In genomic region chr5:74648835-74649286, GRCh38 we compare ENCODE assay signal across 8 cellular contexts. TPM values are rescaled to one million over a fixed set of nuclear protein-coding genes. Genes with fewer than 3 reads are reported as not detected.
DNase-seq lines count a peak whose midpoint lies in the region; FAIRE-seq and TF ChIP-seq lines count a peak whose summit lies in the region.

No MANE protein-coding gene starts in this region.

- intact Hi-C loops in activated CD4-positive, alpha-beta T cell treated with anti-CD3 and anti-CD28 coated beads, Interleukin-2, amount 10 ng/mL, durations not matched to agents 24 days and 14 days (cut with micrococcal nuclease): loop anchor here (1.0 to 10.0 kb wide), 7 partner anchors 254 to 1147 kb away; partner anchors contain the start of genes ANKRA2 and UTP15

- H3K36me3 Mint-ChIP-seq in activated CD4-positive, alpha-beta T cell treated with anti-CD3 and anti-CD28 coated beads, Interleukin-2, amount 10 ng/mL, durations not matched to agents 24 days and 14 days (ENCODE audit: low read depth): no peaks in the 10 kb centered on the region
- no peaks in the 10 kb centered on the region for H3K36me3 Mint-ChIP-seq in nephron progenitor cell (ENCODE audit: low read depth)

- H3K27ac Mint-ChIP-seq in activated CD4-positive, alpha-beta T cell treated with anti-CD3 and anti-CD28 coated beads, Interleukin-2, amount 10 ng/mL, durations not matched to agents 24 days and 14 days: no peak overlapping the region
- no peak overlapping the region for H3K27ac Mint-ChIP-seq in nephron progenitor cell

- no peaks in the 10 kb centered on the region for H3K9me3 Mint-ChIP-seq in activated CD4-positive, alpha-beta T cell treated with anti-CD3 and anti-CD28 coated beads, Interleukin-2, amount 10 ng/mL, durations not matched to agents 24 days and 14 days
- H3K9me3 Mint-ChIP-seq in nephron progenitor cell: no peaks in the 10 kb centered on the region

- peak; percentile 76 for TF ChIP-seq CTCF in nephron progenitor cell (IDR thresholded peaks at IDR 0.05)

- H3K27me3 Mint-ChIP-seq in activated CD4-positive, alpha-beta T cell treated with anti-CD3 and anti-CD28 coated beads, Interleukin-2, amount 10 ng/mL, durations not matched to agents 24 days and 14 days: peaks cover 35% of the 10 kb centered on the region
- peaks cover 7% of the 10 kb centered on the region for H3K27me3 Mint-ChIP-seq in nephron progenitor cell (ENCODE audit: low read depth, poor library complexity)

- peak; percentile 90 for FAIRE-seq in TTC549 (lab: Jason Lieb, UNC)
- no peak for FAIRE-seq in HTR-8/SVneo (lab: Jason Lieb, UNC)

- H3K4me3 Mint-ChIP-seq in activated CD4-positive, alpha-beta T cell treated with anti-CD3 and anti-CD28 coated beads, Interleukin-2, amount 10 ng/mL, durations not matched to agents 24 days and 14 days: no peak overlapping the region
- peak overlapping the region; percentile 48 for H3K4me3 Mint-ChIP-seq in nephron progenitor cell

- H3K4me1 Mint-ChIP-seq in activated CD4-positive, alpha-beta T cell treated with anti-CD3 and anti-CD28 coated beads, Interleukin-2, amount 10 ng/mL, durations not matched to agents 24 days and 14 days: peaks cover 1% of the 10 kb centered on the region
- peaks cover 21% of the 10 kb centered on the region for H3K4me1 Mint-ChIP-seq in nephron progenitor cell

- DNase-seq in activated CD4-positive, alpha-beta T cell treated with anti-CD3 and anti-CD28 coated beads, Interleukin-2, amount 10 ng/mL, durations not matched to agents 24 days and 14 days: peak; percentile 83
- no peak for DNase-seq in activated CD4-positive, alpha-beta T cell treated with anti-CD3 and anti-CD28 coated beads for 1 hour
- DNase-seq in HCEC 1CT (peak; percentile 59), NCI-H1694 (lab: John Stamatoyannopoulos, UW) (peak; percentile 54), fibroblast of gingiva (ENCODE audit: low read depth) (peak; percentile 55), nephron progenitor cell (peak; percentile 36), HTR-8/SVneo (ENCODE audit: insufficient read length, low spot score) (no peak)

RNA-seq across cellular contexts. Expression of gene ENC1, which starts 8.3 kb away (rescaled TPM):
- total RNA-seq in activated CD4-positive, alpha-beta T cell treated with anti-CD3 and anti-CD28 coated beads, Interleukin-2, amount 10 ng/mL, durations not matched to agents 24 days and 14 days: 1.2 and 2.0 TPM in 2 replicates

RNA-seq across cellular contexts. Expression of gene HEXB, which starts 36.2 kb away (rescaled TPM):
- 60.7 and 61.2 TPM in 2 replicates for total RNA-seq in activated CD4-positive, alpha-beta T cell treated with anti-CD3 and anti-CD28 coated beads, Interleukin-2, amount 10 ng/mL, durations not matched to agents 24 days and 14 days

Comparison
In these comparisons a context has a peak if more than half of its experiments do, and no peak if none do; other contexts are left out.
1. DNase-seq: peak in activated CD4-positive, alpha-beta T cell treated with anti-CD3 and anti-CD28 coated beads, Interleukin-2, amount 10 ng/mL, durations not matched to agents 24 days and 14 days (single experiment), HCEC 1CT (single experiment), NCI-H1694 (single experiment), fibroblast of gingiva (single experiment) and nephron progenitor cell (single experiment); none in activated CD4-positive, alpha-beta T cell treated with anti-CD3 and anti-CD28 coated beads for 1 hour (single experiment) and HTR-8/SVneo (single experiment).